ENCODE assay signal across 2 cellular contexts in genomic region chr1:244705268-244706234, GRCh38.
TF ChIP-seq lines count a peak whose summit lies in the region.

No MANE protein-coding gene starts in this region.

TF ChIP-seq in HepG2, 621 proteins besides CTCF, POLR2A, EP300 and RAD21:
- no peak for TF ChIP-seq SNRNP70 (IDR thresholded peaks at IDR 0.05; ENCODE audit: low read depth, low read length)
- TF ChIP-seq PAWR (CRISPR knock-in tag; IDR thresholded peaks at IDR 0.05; ENCODE audit: borderline replicate concordance): no peak
- no peak for TF ChIP-seq ZSCAN9 (CRISPR knock-in tag; IDR thresholded peaks at IDR 0.05; ENCODE audit: borderline replicate concordance)
- TF ChIP-seq MYNN (CRISPR knock-in tag; IDR thresholded peaks at IDR 0.05; ENCODE audit: low read depth): no peak
- no peak for TF ChIP-seq NCOR1 (IDR thresholded peaks at IDR 0.05; ENCODE audit: borderline replicate concordance, low read length)
- no peak for TF ChIP-seq ZNF800 (CRISPR knock-in tag; IDR thresholded peaks at IDR 0.05)
- TF ChIP-seq TCF7L2 (IDR thresholded peaks at IDR 0.05; ENCODE audit: low read depth, low read length): no peak
- no peak for TF ChIP-seq AFF4 (CRISPR knock-in tag; IDR thresholded peaks at IDR 0.05)
- no peak for TF ChIP-seq ZNF644 (CRISPR knock-in tag; IDR thresholded peaks at IDR 0.05; ENCODE audit: low read depth)
- no peak for TF ChIP-seq ZNF33B (CRISPR knock-in tag; IDR thresholded peaks at IDR 0.05)
- TF ChIP-seq ZNF564 (CRISPR knock-in tag; IDR thresholded peaks at IDR 0.05): no peak
- no peak for TF ChIP-seq GZF1 (CRISPR knock-in tag; IDR thresholded peaks at IDR 0.05)
- TF ChIP-seq SPEN (CRISPR knock-in tag; IDR thresholded peaks at IDR 0.05; ENCODE audit: low read depth): no peak
- no peak for TF ChIP-seq CCAR2 (optimal IDR thresholded peaks at IDR 0.05; ENCODE audit: low read depth, low read length)
TF ChIP-seq in HepG2: peak in this region for 0.

TF ChIP-seq in K562, 482 proteins besides CTCF, POLR2A, EP300 and RAD21:
- TF ChIP-seq GTF3C2 (IDR thresholded peaks at IDR 0.05; ENCODE audit: borderline replicate concordance, extremely low read depth, insufficient read length) (no peak), SRSF7 (optimal IDR thresholded peaks at IDR 0.05; ENCODE audit: low read depth, low read length) (no peak), CBX3 (IDR thresholded peaks at IDR 0.05; ENCODE audit: borderline replicate concordance in 1 of 2, low read length in 2 of 2) (no peak), MEIS2 (IDR thresholded peaks at IDR 0.05; ENCODE audit: partially characterized antibody) (no peak), CREB1 (IDR thresholded peaks at IDR 0.05) (no peak), CREB1 (CRISPR knock-in tag; IDR thresholded peaks at IDR 0.05) (no peak), SMAD4 (CRISPR knock-in tag; conservative IDR thresholded peaks at IDR 0.05) (no peak), PKNOX1 (IDR thresholded peaks at IDR 0.05) (no peak), RCOR1 (IDR thresholded peaks at IDR 0.05; ENCODE audit: borderline replicate concordance in 1 of 2, low read depth in 2 of 2, low read length in 2 of 2) (no peak), ZBTB11 (CRISPR knock-in tag; IDR thresholded peaks at IDR 0.05) (no peak), PRMT5 (CRISPR knock-in tag; IDR thresholded peaks at IDR 0.05) (no peak), RBM25 (IDR thresholded peaks at IDR 0.05; ENCODE audit: low read depth, low read length, severe bottlenecking) (no peak), REST (CRISPR knock-in tag; IDR thresholded peaks at IDR 0.05; ENCODE audit: low read depth) (no peak)
